8 cellular contexts compared by ENCODE assay signal in the genomic region with DNA sequence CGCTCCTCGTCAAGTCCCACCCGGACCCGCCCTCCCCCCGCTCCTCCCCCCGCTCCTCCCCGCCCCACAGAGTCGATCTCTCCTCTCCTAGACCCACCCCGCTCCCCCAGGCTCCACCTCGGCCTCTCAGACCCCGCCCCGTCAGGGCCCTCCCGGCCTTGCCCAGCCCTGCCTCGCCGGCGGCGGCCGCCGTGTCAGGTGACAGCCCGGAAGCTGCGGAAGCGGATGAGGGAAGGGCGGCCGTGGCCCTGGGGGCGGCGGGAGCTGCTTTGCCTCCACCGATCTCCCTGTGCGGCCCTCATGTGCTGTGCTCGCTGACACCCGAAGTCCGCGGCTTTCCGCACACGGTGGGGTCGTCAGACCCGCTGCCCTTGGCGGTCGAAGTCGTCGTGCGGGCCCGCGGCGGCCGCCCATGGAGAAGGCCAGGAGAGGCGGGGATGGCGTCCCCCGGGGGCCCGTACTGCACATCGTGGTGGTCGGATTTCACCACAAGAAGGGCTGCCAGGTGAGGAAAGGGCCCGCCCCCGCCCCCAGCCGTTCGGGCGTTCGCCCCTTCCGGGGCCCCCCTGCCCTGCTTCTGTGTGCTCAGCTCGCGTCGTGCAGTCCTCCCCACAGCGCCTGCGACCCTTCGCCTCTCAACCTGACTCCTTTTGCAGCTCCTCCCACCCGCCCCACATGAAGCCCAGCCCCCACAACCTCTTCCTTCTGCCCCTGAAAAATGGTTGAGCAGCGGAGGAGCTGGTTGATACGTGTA. TPM values are rescaled to one million over a fixed set of nuclear protein-coding genes. Genes with fewer than 3 reads are reported as not detected.
A peak's percentile ranks its signal among the peaks of the same experiment; 100 is the strongest.
DNase-seq lines count a peak whose midpoint lies in the region; ATAC-seq and TF ChIP-seq lines count a peak whose summit lies in the region.

A gene (plus strand): TSS at position 192 of the 754 bp plus-strand sequence. CDS start 221 bp downstream, at position 413.

- ATAC-seq in GM18502 (IDR thresholded peaks at IDR 0.05; ENCODE audit: poor library complexity, unreplicated experiment) (peak; percentile 94), HG02943 (IDR thresholded peaks at IDR 0.05; ENCODE audit: low read depth, unreplicated experiment) (peak; percentile 89), left ventricle myocardium superior (peak; percentile 98), psoas muscle (peak; percentile 96 to 99 (median 98))

- H3K27ac ChIP-seq in angular gyrus (ENCODE audit: low read depth, low read length) (peak within 1 kb of the TSS; percentile 82), psoas muscle (peak within 1 kb of the TSS; percentile 98), urinary bladder (ENCODE audit: low read depth) (peak within 1 kb of the TSS; percentile 94)

- WGBS in psoas muscle, 3 donors: 0 to 1% (median 0%) methylated on average over 28 to 67 of the region's 67 CpGs
- WGBS in urinary bladder: 1% methylated on average over 67 of the region's 67 CpGs

- H3K27me3 ChIP-seq in psoas muscle (ENCODE audit: insufficient read depth in 3 of 3, low read length in 2 of 3): no peaks in the 10 kb centered on the region

- H3K9me3 ChIP-seq in psoas muscle: no peaks in the 10 kb centered on the region

- intact Hi-C loops in left ventricle myocardium superior (cut with micrococcal nuclease): no loop called here
- intact Hi-C loops in psoas muscle (cut with DNase I): no loop called here

- H3K4me1 ChIP-seq in psoas muscle (peaks cover 18% of the 10 kb centered on the region), urinary bladder (ENCODE audit: insufficient read depth) (no peaks in the 10 kb centered on the region)

- no peaks in the 10 kb centered on the region for H3K36me3 ChIP-seq in psoas muscle (ENCODE audit: insufficient read depth in 1 of 2, low read depth in 1 of 2)
- no peaks in the 10 kb centered on the region for H3K36me3 ChIP-seq in urinary bladder (ENCODE audit: insufficient read depth)

- TF ChIP-seq CTCF in psoas muscle (IDR thresholded peaks at IDR 0.05): no peak

- peak; percentile 78 to 94 for DNase-seq in NCI-H187 (lab: John Stamatoyannopoulos, UW)
- DNase-seq in T-helper 2 cell: peak; percentile 98 to 99 (median 99)
- peak; percentile 99 for DNase-seq in left ventricle myocardium superior
- peak; percentile 98 to 99 for DNase-seq in psoas muscle

- peak within 1 kb of the TSS; percentile 96 for H3K4me3 ChIP-seq in psoas muscle
- peak within 1 kb of the TSS; percentile 94 for H3K4me3 ChIP-seq in urinary bladder (ENCODE audit: low read depth, low read length)

RNA-seq across cellular contexts. Expression of the gene that starts here (rescaled TPM):
- total RNA-seq in left ventricle myocardium superior (12.8 TPM), psoas muscle (10 to 100 TPM; 11.5 to 25.2 (median 21.0) TPM), urinary bladder (33.5 TPM)
- polyA plus RNA-seq in psoas muscle (10 to 100 TPM in 2 of 3 donors, 1 to 10 TPM in 1; 8.1 to 23.8 (median 17.5) TPM), urinary bladder (14.2 TPM)

Comparison
In these comparisons a context has a peak if more than half of its experiments do, and no peak if none do; other contexts are left out.
1. Peak in every context shown above with its lines: DNase-seq, ATAC-seq, H3K4me3 ChIP-seq and H3K27ac ChIP-seq.